ENCODE assay signal across 9 cellular contexts in the genomic region with DNA sequence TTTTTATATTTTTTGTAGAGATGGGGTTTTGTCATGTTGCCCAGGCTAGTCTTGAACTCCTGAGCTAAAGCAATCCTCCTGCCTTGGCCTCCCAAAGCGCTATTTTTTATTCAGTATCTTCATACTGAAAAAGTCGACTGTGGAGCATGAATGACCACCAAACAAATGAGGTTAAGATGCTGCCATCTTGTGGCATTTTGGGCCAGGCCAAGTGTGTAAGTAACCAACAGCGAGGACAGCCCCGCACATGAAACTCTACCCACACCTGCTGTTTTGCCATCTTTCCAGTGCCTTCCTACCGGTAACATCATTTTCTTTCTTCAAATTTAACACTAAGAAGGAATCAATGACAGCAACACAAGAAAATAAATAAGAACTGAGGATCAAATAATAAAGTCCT. TPM values are rescaled to one million over a fixed set of nuclear protein-coding genes. Genes with fewer than 3 reads are reported as not detected.
DNase-seq lines count a peak whose midpoint lies in the region; ATAC-seq, FAIRE-seq and TF ChIP-seq lines count a peak whose summit lies in the region.
"Had no signal": no experiment of that assay in that cellular context is flagged by ENCODE, and none has a peak within 500 bp of the region (broad histone marks: within the 10 kb centered on the region; RNA-seq: fewer than 3 reads in every experiment).

No MANE protein-coding gene starts in this region.

- H3K9me3 ChIP-seq in endothelial cell of umbilical vein (replicated peaks; ENCODE audit: control insufficient read depth, insufficient read depth, low read length) (no peaks in the 10 kb centered on the region), vagina (no peaks in the 10 kb centered on the region), upper lobe of left lung (no peaks in the 10 kb centered on the region)

- WGBS in upper lobe of left lung, 2 donors, result 61 to 86% methylated on average over 5 of the region's 5 CpGs

- intact Hi-C loops in endothelial cell of umbilical vein (cut with micrococcal nuclease) (no loop called here), vagina (cut with DNase I) (loop anchor here (10.0 kb wide), 1 partner anchor 433 kb away; a partner anchor contains a TSS)

- H3K4me1 ChIP-seq in endothelial cell of umbilical vein (ENCODE audit: control insufficient read depth, extremely low read depth, insufficient read depth, low read length) (peaks cover 3% of the 10 kb centered on the region), vagina (peaks cover 6% of the 10 kb centered on the region), upper lobe of left lung (no peaks in the 10 kb centered on the region)

- no peaks in the 10 kb centered on the region for H3K9me1 ChIP-seq in endothelial cell of umbilical vein (replicated peaks; ENCODE audit: control insufficient read depth, extremely low read depth, insufficient read depth, low read length)

- DNase-seq in NOMO-1 (lab: John Stamatoyannopoulos, UW; ENCODE audit: unreplicated experiment in 2 of 2), result peak; percentile 13 to 20
- peak; percentile 22 for DNase-seq in endothelial cell of umbilical vein (ENCODE audit: low read depth, low spot score)
- no peak for DNase-seq in vagina (ENCODE audit: extremely low spot score in 2 of 2)
- DNase-seq in upper lobe of left lung, result no peak
- DNase-seq: stimulated activated naive CD4-positive, alpha-beta T cell treated with Interleukin-2 at 50 U/mL for 16 hours had no signal

- BruUV-seq in endothelial cell of umbilical vein (replicated peaks; lab: Mats Ljungman, UMichigan), result no TSS peak

- POLR2A ChIA-PET in endothelial cell of umbilical vein (lab: Charles Lee), result no interaction called here

- TF ChIP-seq CTCF in 22Rv1 (IDR thresholded peaks at IDR 0.05) (peak; percentile 59), GM12874 (IDR thresholded peaks at IDR 0.05; ENCODE audit: insufficient read depth, low read depth, low read length) (peak; percentile 31; the same call in 1 of the 2 replicates), endothelial cell of umbilical vein (IDR thresholded peaks at IDR 0.05; ENCODE audit: extremely low read depth in 1 of 2, insufficient read depth in 1 of 2, low read depth in 1 of 2, low read length in 2 of 2) (peak; percentile 5 to 32), vagina (IDR thresholded peaks at IDR 0.05) (no peak), upper lobe of left lung (IDR thresholded peaks at IDR 0.05) (no peak)

- H2AFZ ChIP-seq in endothelial cell of umbilical vein (ENCODE audit: low read depth, low read length), result no peak overlapping the region

- H3K27me3 ChIP-seq in endothelial cell of umbilical vein (ENCODE audit: control insufficient read depth in 2 of 2, insufficient read depth in 2 of 2, low read length in 2 of 2), result no peaks in the 10 kb centered on the region
- H3K27me3 ChIP-seq in vagina, result no peaks in the 10 kb centered on the region
- H3K27me3 ChIP-seq in upper lobe of left lung, result no peaks in the 10 kb centered on the region

- H3K9ac ChIP-seq in endothelial cell of umbilical vein (replicated peaks; ENCODE audit: extremely low read depth, insufficient read depth, low read length), result no peak overlapping the region

- H3K4me3 ChIP-seq in endothelial cell of umbilical vein (replicated peaks in 1 of 3; ENCODE audit: insufficient read depth in 1 of 3, low read depth in 1 of 3, low read length in 3 of 3) (no peak overlapping the region), vagina (no peak overlapping the region), upper lobe of left lung (no peak overlapping the region)

- no peaks in the 10 kb centered on the region for H3K79me2 ChIP-seq in endothelial cell of umbilical vein (ENCODE audit: control insufficient read depth, insufficient read depth, low read length)

- no peak for TF ChIP-seq EP300 in upper lobe of left lung (IDR thresholded peaks at IDR 0.05)

- no peaks in the 10 kb centered on the region for H4K20me1 ChIP-seq in endothelial cell of umbilical vein (replicated peaks; ENCODE audit: control insufficient read depth, extremely low read depth, insufficient read depth, low read length)

- H3K36me3 ChIP-seq in endothelial cell of umbilical vein (ENCODE audit: control insufficient read depth in 2 of 2, extremely low read depth in 1 of 2, insufficient read depth in 2 of 2, low read length in 2 of 2) (no peaks in the 10 kb centered on the region), vagina (no peaks in the 10 kb centered on the region), upper lobe of left lung (no peaks in the 10 kb centered on the region)

- no peak overlapping the region for H3K27ac ChIP-seq in 22Rv1
- H3K27ac ChIP-seq in endothelial cell of umbilical vein (ENCODE audit: insufficient read depth, low read depth, low read length), result no peak overlapping the region
- H3K27ac ChIP-seq in vagina, result no peak overlapping the region
- no peak overlapping the region for H3K27ac ChIP-seq in upper lobe of left lung

- no peak overlapping the region for H3K4me2 ChIP-seq in endothelial cell of umbilical vein (ENCODE audit: insufficient read depth, low read length)

- CTCF ChIA-PET in endothelial cell of umbilical vein (lab: Charles Lee), result interaction anchor here (1.0 to 3.5 kb wide), 8 partner anchors 9 to 510 kb away, joined by 4 to 41 read pairs (median 6); no protein-coding TSS in a partner anchor

- ATAC-seq in HG03571 (IDR thresholded peaks at IDR 0.05; ENCODE audit: unreplicated experiment) (no peak), upper lobe of left lung (ENCODE audit: low FRiP score in 2 of 2) (no peak)
- ATAC-seq in activated CD4-positive, CD25-positive, alpha-beta regulatory T cell treated with anti-CD3 and anti-CD28 coated beads, Interleukin-2, amount 50 U/mL, for 24 hours, result no peak

- FAIRE-seq in endothelial cell of umbilical vein (lab: Jason Lieb, UNC), result no peak

- dilution Hi-C loops in endothelial cell of umbilical vein (cut with MboI; ENCODE audit: extremely low pct_ligation_motif_present, low sequenced_read_pairs), result no loop called here

- TF ChIP-seq POLR2A in endothelial cell of umbilical vein (IDR thresholded peaks at IDR 0.05; ENCODE audit: low read depth, low read length), result no peak
- no peak for TF ChIP-seq POLR2A in vagina (IDR thresholded peaks at IDR 0.05)
- no peak for TF ChIP-seq POLR2A in upper lobe of left lung (IDR thresholded peaks at IDR 0.05)

TF ChIP-seq in endothelial cell of umbilical vein, 7 proteins besides CTCF, POLR2A, EP300 and RAD21:
- no peak for TF ChIP-seq EZH2 (IDR thresholded peaks at IDR 0.05; ENCODE audit: borderline replicate concordance, low read depth, low read length, severe bottlenecking)

RNA-seq across cellular contexts. Expression of a gene that starts 32.2 kb away (rescaled TPM):
- 0.22 and 0.35 TPM in 2 replicates for total RNA-seq in endothelial cell of umbilical vein
- polyA plus RNA-seq in endothelial cell of umbilical vein, result 0.55 and 0.72 TPM in 2 replicates
- 0.30 and 0.31 TPM in 2 replicates for polyA plus RNA-seq in endothelial cell of umbilical vein (2011; cell fraction: cytosol; rRNA removed)
- 0.46 and 0.53 TPM in 2 replicates for polyA plus RNA-seq in endothelial cell of umbilical vein (2011; cell fraction: nucleus; rRNA removed)
- polyA plus RNA-seq in endothelial cell of umbilical vein (2012), result 0.42 and 0.92 TPM in 2 replicates
- 0.58 and 0.98 TPM in 2 replicates for polyA minus RNA-seq in endothelial cell of umbilical vein
- polyA minus RNA-seq in endothelial cell of umbilical vein (2011; cell fraction: cytosol; rRNA and poly(A)+ RNA removed), result 0.72 TPM
- polyA minus RNA-seq in endothelial cell of umbilical vein (2011; cell fraction: nucleus; rRNA and poly(A)+ RNA removed), result 0.38 TPM in 1 of 2 replicates, not detected in the other
- total RNA-seq in vagina, result 1.7 TPM
- total RNA-seq in upper lobe of left lung, result under 1 TPM in 4 of 6 donors, not detected in 2; 0.49 to 0.91 (median 0.60) TPM

Comparison
In these comparisons a context has a peak if more than half of its experiments do, and no peak if none do; other contexts are left out.
1. CTCF ChIP-seq: peak in 22Rv1 (single experiment), GM12874 (single experiment) and endothelial cell of umbilical vein (2 of 2); none in vagina (0 of 3) and upper lobe of left lung (0 of 6).
2. DNase-seq: peak in NOMO-1 (2 of 2) and endothelial cell of umbilical vein (single experiment); none in vagina (0 of 2) and upper lobe of left lung (0 of 2).